Comparison of ENCODE assay signal across 1 cellular context in the genomic region with DNA sequence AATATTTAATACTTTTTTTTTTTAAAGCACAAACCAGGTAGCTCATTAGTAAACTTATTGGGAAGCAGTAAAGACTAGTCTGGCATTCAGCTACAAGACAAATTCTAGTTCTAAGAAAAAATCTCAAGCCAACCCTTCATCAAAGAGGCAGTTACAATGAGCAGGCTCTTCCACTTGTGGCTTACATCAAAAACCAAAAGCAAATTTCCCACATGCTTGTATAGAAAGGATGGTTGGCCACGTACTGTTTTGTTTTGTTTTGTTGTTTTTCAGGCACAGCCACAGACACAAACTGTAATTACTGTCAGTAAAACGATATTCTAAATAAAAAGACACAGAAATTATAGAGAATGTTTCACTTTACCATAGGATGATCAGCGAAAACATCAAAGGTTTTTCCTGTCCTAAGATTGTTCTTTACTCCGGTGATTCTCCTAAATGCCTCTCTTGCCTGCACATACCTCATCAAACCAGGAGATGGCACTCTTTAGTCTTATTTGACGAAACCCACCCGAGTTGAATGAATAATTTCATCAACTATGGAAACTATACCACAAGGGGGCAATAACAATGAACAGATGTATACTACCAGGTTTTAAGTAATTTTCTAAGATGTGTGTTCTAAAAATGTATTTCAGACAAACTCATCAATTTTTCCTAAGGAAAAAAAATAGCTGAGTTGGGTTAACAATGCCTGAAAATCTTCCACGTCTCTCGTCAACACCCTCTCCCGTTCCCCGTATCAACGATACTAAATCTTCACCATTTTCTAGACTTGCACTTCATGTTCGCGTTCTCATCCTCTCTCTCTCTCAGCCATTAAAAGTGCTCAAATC.
TF ChIP-seq lines count a peak whose summit lies in the region.

No MANE protein-coding gene starts in this region.

TF ChIP-seq in HCT116, 20 proteins besides CTCF, POLR2A, EP300 and RAD21 (continued from another document):
- TF ChIP-seq, protein P1, sequence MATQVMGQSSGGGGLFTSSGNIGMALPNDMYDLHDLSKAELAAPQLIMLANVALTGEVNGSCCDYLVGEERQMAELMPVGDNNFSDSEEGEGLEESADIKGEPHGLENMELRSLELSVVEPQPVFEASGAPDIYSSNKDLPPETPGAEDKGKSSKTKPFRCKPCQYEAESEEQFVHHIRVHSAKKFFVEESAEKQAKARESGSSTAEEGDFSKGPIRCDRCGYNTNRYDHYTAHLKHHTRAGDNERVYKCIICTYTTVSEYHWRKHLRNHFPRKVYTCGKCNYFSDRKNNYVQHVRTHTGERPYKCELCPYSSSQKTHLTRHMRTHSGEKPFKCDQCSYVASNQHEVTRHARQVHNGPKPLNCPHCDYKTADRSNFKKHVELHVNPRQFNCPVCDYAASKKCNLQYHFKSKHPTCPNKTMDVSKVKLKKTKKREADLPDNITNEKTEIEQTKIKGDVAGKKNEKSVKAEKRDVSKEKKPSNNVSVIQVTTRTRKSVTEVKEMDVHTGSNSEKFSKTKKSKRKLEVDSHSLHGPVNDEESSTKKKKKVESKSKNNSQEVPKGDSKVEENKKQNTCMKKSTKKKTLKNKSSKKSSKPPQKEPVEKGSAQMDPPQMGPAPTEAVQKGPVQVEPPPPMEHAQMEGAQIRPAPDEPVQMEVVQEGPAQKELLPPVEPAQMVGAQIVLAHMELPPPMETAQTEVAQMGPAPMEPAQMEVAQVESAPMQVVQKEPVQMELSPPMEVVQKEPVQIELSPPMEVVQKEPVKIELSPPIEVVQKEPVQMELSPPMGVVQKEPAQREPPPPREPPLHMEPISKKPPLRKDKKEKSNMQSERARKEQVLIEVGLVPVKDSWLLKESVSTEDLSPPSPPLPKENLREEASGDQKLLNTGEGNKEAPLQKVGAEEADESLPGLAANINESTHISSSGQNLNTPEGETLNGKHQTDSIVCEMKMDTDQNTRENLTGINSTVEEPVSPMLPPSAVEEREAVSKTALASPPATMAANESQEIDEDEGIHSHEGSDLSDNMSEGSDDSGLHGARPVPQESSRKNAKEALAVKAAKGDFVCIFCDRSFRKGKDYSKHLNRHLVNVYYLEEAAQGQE (IDR thresholded peaks at IDR 0.05; ENCODE audit: low read depth): no peak
- TF ChIP-seq EZH2phosphoT487 (IDR thresholded peaks at IDR 0.05; ENCODE audit: borderline replicate concordance) (no peak), SIN3A (IDR thresholded peaks at IDR 0.05; ENCODE audit: low read depth) (no peak), SRF (IDR thresholded peaks at IDR 0.05; ENCODE audit: low read depth) (no peak)
